ENCODE assay signal across 9 cellular contexts in the genomic region with DNA sequence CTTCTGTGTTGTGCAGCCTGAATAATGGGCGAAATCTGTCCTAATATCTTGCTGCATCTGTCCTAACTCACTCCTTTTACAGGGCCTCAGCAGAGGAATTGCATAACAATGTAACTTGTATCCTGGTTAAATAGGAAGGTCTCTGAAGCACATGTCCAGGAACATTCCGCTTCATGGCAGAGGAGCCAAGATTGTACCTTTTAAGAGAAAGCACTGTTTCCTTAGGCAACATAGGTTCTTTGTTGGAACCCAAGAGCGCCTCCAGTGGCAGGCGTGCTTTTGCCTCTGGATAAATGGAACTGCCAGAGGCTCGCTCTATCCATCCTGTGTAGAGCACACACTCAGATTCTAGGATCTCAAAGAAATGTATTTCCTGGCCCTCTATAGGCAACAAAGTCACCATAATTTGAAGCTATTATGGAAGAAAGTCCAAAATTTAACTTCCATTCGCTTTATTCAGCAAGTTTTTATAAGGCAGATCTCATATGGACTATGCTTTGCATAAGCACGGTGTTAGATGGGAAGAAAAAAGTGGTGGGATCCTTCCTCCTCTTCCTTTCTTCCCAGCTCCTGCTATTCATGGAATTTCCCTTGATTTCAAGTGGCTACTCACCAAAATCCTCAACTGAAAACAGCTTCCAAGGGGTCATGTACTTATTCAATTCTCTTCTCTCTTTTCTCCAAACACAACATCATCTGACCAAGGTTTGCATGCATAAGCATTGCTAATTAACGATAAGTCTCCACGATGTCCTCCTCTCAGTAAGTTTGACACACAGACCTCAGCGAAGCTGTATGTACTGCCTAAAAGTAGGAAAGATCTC. TPM values are rescaled to one million over a fixed set of nuclear protein-coding genes. Genes with fewer than 3 reads are reported as not detected.
A peak's percentile ranks its signal among the peaks of the same experiment; 100 is the strongest.
DNase-seq lines count a peak whose midpoint lies in the region; TF ChIP-seq lines count a peak whose summit lies in the region.
"Had no signal": no experiment of that assay in that cellular context is flagged by ENCODE, and none has a peak within 500 bp of the region (broad histone marks: within the 10 kb centered on the region; RNA-seq: fewer than 3 reads in every experiment).

BLID (minus strand) TSS at position 696 of the 824 bp plus-strand sequence; CDS start at position 403, 293 bp downstream.

- no peaks in the 10 kb centered on the region for H3K36me3 ChIP-seq in transverse colon
- H3K36me3 ChIP-seq: BLaER1 treated with 17β-estradiol and CSF1 and Interleukin-3, amounts not matched to agents 10 nM and 100 nM had no signal

- peak in 2 of 5 experiments; percentile 28 to 37 for TF ChIP-seq CTCF in transverse colon (IDR thresholded peaks at IDR 0.05)

- no peaks in the 10 kb centered on the region for H3K9me3 ChIP-seq in transverse colon
- H3K9me3 ChIP-seq: BLaER1 treated with 17β-estradiol and CSF1 and Interleukin-3, amounts not matched to agents 10 nM and 100 nM had no signal

- no peak within 1 kb of the TSS for H3K4me3 ChIP-seq in transverse colon
- H3K4me3 ChIP-seq: BLaER1 treated with 17β-estradiol and CSF1 and Interleukin-3, amounts not matched to agents 10 nM and 100 nM had no signal

- H3K4me1 ChIP-seq in transverse colon, result no peaks in the 10 kb centered on the region

- no peak for TF ChIP-seq POLR2A in transverse colon (IDR thresholded peaks at IDR 0.05)

- H3K36me3 Mint-ChIP-seq in T-helper 2 cell treated with Interferon-gamma antibody and Interleukin-4, amounts not matched to agents 5 μg/mL and 100 μg/mL, for 36 hours (ENCODE audit: low read depth), result no peaks in the 10 kb centered on the region

- H3K4me3 Mint-ChIP-seq in T-helper 2 cell treated with Interferon-gamma antibody and Interleukin-4, amounts not matched to agents 5 μg/mL and 100 μg/mL, for 36 hours, result no peak within 1 kb of the TSS

- no peak within 1 kb of the TSS for H3K27ac ChIP-seq in transverse colon
- H3K27ac ChIP-seq: BLaER1 treated with 17β-estradiol and CSF1 and Interleukin-3, amounts not matched to agents 10 nM and 100 nM had no signal

- no peaks in the 10 kb centered on the region for H3K27me3 ChIP-seq in transverse colon
- H3K27me3 ChIP-seq: BLaER1 treated with 17β-estradiol and CSF1 and Interleukin-3, amounts not matched to agents 10 nM and 100 nM had no signal

- no peaks in the 10 kb centered on the region for H3K9me3 Mint-ChIP-seq in T-helper 2 cell treated with Interferon-gamma antibody and Interleukin-4, amounts not matched to agents 5 μg/mL and 100 μg/mL, for 36 hours

- DNase-seq in NCI-H82 (lab: John Stamatoyannopoulos, UW) (peak; percentile 36), NCI-H82 treated with DMSO at 0.1 percent for 48 hours (lab: John Stamatoyannopoulos, UW; ENCODE audit: unreplicated experiment) (no peak), amniotic epithelial cell (ENCODE audit: low read depth) (peak; percentile 60), islet precursor cell (peak; percentile 79), transverse colon (peak; percentile 19), DMS114 treated with DMSO at 0.1 percent for 48 hours (lab: John Stamatoyannopoulos, UW; ENCODE audit: unreplicated experiment) (no peak), NCI-H510A treated with DMSO at 0.1 percent for 48 hours (lab: John Stamatoyannopoulos, UW) (no peak)
- DNase-seq in T-helper 2 cell treated with Interferon-gamma antibody and Interleukin-4, amounts not matched to agents 5 μg/mL and 100 μg/mL, for 36 hours (ENCODE audit: low spot score), result no peak

- no peaks in the 10 kb centered on the region for H3K4me1 Mint-ChIP-seq in T-helper 2 cell treated with Interferon-gamma antibody and Interleukin-4, amounts not matched to agents 5 μg/mL and 100 μg/mL, for 36 hours (ENCODE audit: low read depth)

- 76 to 81% methylated on average over 3 to 10 of the region's 10 CpGs for WGBS in transverse colon (ENCODE audit: low coverage in 1 of 2), 2 donors

- no peaks in the 10 kb centered on the region for H3K27me3 Mint-ChIP-seq in T-helper 2 cell treated with Interferon-gamma antibody and Interleukin-4, amounts not matched to agents 5 μg/mL and 100 μg/mL, for 36 hours (ENCODE audit: low read depth)

- in situ Hi-C loops in transverse colon (cut with MboI; ENCODE audit: low pct_ligation_motif_present in 1 of 4, low pct_unique_long_range_greater_than_20kb in 1 of 4, low sequenced_read_pairs in 3 of 4), result no loop called here

- no peak for TF ChIP-seq EP300 in transverse colon (IDR thresholded peaks at IDR 0.05; ENCODE audit: low read depth)

- intact Hi-C loops in transverse colon (cut with DNase I; ENCODE audit: low total_unique reads), result no loop called here

- H3K27ac Mint-ChIP-seq in T-helper 2 cell treated with Interferon-gamma antibody and Interleukin-4, amounts not matched to agents 5 μg/mL and 100 μg/mL, for 36 hours, result no peak within 1 kb of the TSS

RNA-seq across cellular contexts. Expression of gene BLID, which starts in this region (rescaled TPM):
- total RNA-seq in transverse colon, result not detected

Comparison
In these comparisons a context has a peak if more than half of its experiments do, and no peak if none do; other contexts are left out.
1. DNase-seq: peak in NCI-H82 (single experiment), amniotic epithelial cell (single experiment) and islet precursor cell (single experiment); none in NCI-H82 treated with DMSO at 0.1 percent for 48 hours (single experiment), T-helper 2 cell treated with Interferon-gamma antibody and Interleukin-4, amounts not matched to agents 5 μg/mL and 100 μg/mL, for 36 hours (single experiment), DMS114 treated with DMSO at 0.1 percent for 48 hours (single experiment) and NCI-H510A treated with DMSO at 0.1 percent for 48 hours (single experiment).
2. Peak in DNase-seq in transverse colon; RNA of the gene not detected or under 1 TPM.